ENCODE assay signal across 21 cellular contexts in genomic region chr10:51620131-51620530, GRCh38.
DNase-seq lines count a peak whose midpoint lies in the region; ATAC-seq lines count a peak whose summit lies in the region.
"Had no signal": no experiment of that assay in that cellular context is flagged by ENCODE, and none has a peak within 500 bp of the region (broad histone marks: within the 10 kb centered on the region; RNA-seq: fewer than 3 reads in every experiment).

No MANE protein-coding gene starts in this region.

- no peaks in the 10 kb centered on the region for H3K4me1 Mint-ChIP-seq in T-cell
- H3K4me1 Mint-ChIP-seq: activated naive CD4-positive, alpha-beta T cell treated with anti-CD3 and anti-CD28 coated beads, Interleukin-2, amount 50 U/mL, for 24 hours; naive thymus-derived CD8-positive, alpha-beta T cell had no signal

- POLR2A ChIA-PET in T-cell (lab: Charles Lee), result no interaction called here

- peaks cover 0 to 6% of the 10 kb centered on the region in 2 donors for H3K27me3 Mint-ChIP-seq in T-cell

- CTCF ChIA-PET in T-cell (lab: Charles Lee), result no interaction called here

- H3K9me3 Mint-ChIP-seq in T-cell, result peaks cover 0 to 10% (median 10%) of the 10 kb centered on the region in 3 donors

- no peaks in the 10 kb centered on the region for H3K36me3 Mint-ChIP-seq in T-cell
- H3K36me3 Mint-ChIP-seq: activated naive CD4-positive, alpha-beta T cell treated with anti-CD3 and anti-CD28 coated beads, Interleukin-2, amount 50 U/mL, for 24 hours; CD8-positive, alpha-beta T cell had no signal

- DNase-seq in HCEC 1CT (no peak), GM19238 (ENCODE audit: insufficient read length, low spot score) (no peak), T-cell (no peak)
- DNase-seq in activated CD4-positive, CD25-positive, alpha-beta regulatory T cell treated with anti-CD3 and anti-CD28 coated beads, Interleukin-2, amount 50 U/mL, for 72 hours, result no peak
- DNase-seq: activated CD4-positive, alpha-beta T cell treated with anti-CD3 and anti-CD28 coated beads, Interleukin-2, amount 50 U/mL, for 48 hours; CD8-positive, alpha-beta T cell; DND-41; GOT3; islet precursor cell; Kasumi-1; naive thymus-derived CD8-positive, alpha-beta T cell; NCI-H1417 treated with DMSO at 0.1 percent for 48 hours; NCI-H2171; NCI-H774; SK-N-SH; stimulated activated CD4-positive, alpha-beta T cell treated with anti-CD3 and anti-CD28 coated beads, Interleukin-2, amount 100 ng/mL, for 24 hours had no signal

- no peak overlapping the region for H3K4me3 Mint-ChIP-seq in T-cell
- H3K4me3 Mint-ChIP-seq: activated naive CD4-positive, alpha-beta T cell treated with anti-CD3 and anti-CD28 coated beads, Interleukin-2, amount 50 U/mL, for 24 hours; CD8-positive, alpha-beta T cell; naive thymus-derived CD8-positive, alpha-beta T cell had no signal

- H3K27ac Mint-ChIP-seq in T-cell, result no peak overlapping the region
- H3K27ac Mint-ChIP-seq: activated naive CD4-positive, alpha-beta T cell treated with anti-CD3 and anti-CD28 coated beads, Interleukin-2, amount 50 U/mL, for 24 hours; CD8-positive, alpha-beta T cell; naive thymus-derived CD8-positive, alpha-beta T cell had no signal

- ATAC-seq in GM18517 (IDR thresholded peaks at IDR 0.05; ENCODE audit: unreplicated experiment) (peak; percentile 66), GM21390 (IDR thresholded peaks at IDR 0.05; ENCODE audit: unreplicated experiment) (peak; percentile 29), HG02973 (IDR thresholded peaks at IDR 0.05; ENCODE audit: unreplicated experiment) (peak; percentile 72), HG03558 (IDR thresholded peaks at IDR 0.05; ENCODE audit: extremely low read depth, unreplicated experiment) (peak; percentile 64), T-cell (replicated peaks in 1 of 4) (no peak)
- ATAC-seq: CD8-positive, alpha-beta T cell; naive thymus-derived CD8-positive, alpha-beta T cell had no signal

Comparison
In these comparisons a context has a peak if more than half of its experiments do, and no peak if none do; other contexts are left out.
1. ATAC-seq: peak in GM18517 (single experiment), GM21390 (single experiment), HG02973 (single experiment) and HG03558 (single experiment); none in T-cell (0 of 4).